In genomic region chr1:64366821-64367220, GRCh38 we compare ENCODE assay signal across 23 cellular contexts.
"Had no signal": no experiment of that assay in that cellular context is flagged by ENCODE, and none has a peak within 500 bp of the region (broad histone marks: within the 10 kb centered on the region; RNA-seq: fewer than 3 reads in every experiment).

No MANE protein-coding gene starts in this region.

- H3K27me3 Mint-ChIP-seq: activated CD8-positive, alpha-beta memory T cell treated with anti-CD3 and anti-CD28 coated beads, Interleukin-2, amount 10 ng/mL, durations not matched to agents 7 days and 5 days; activated naive CD8-positive, alpha-beta T cell treated with anti-CD3 and anti-CD28 coated beads for 36 hours; activated naive CD8-positive, alpha-beta T cell treated with anti-CD3 and anti-CD28 coated beads, Interleukin-2, amount 50 U/mL, for 24 hours had no signal

- H3K9me3 ChIP-seq: adrenal gland, body of pancreas had no signal

- H3K36me3 Mint-ChIP-seq: activated CD4-positive, alpha-beta memory T cell treated with anti-CD3 and anti-CD28 coated beads for 36 hours; activated CD8-positive, alpha-beta memory T cell treated with anti-CD3 and anti-CD28 coated beads, Interleukin-2, amount 10 ng/mL, durations not matched to agents 7 days and 5 days; activated naive CD8-positive, alpha-beta T cell treated with anti-CD3 and anti-CD28 coated beads for 36 hours had no signal

- H3K27ac ChIP-seq: adrenal gland, body of pancreas, epithelial cell of prostate had no signal

- H3K4me3 Mint-ChIP-seq: activated CD4-positive, alpha-beta memory T cell treated with anti-CD3 and anti-CD28 coated beads for 36 hours; activated CD4-positive, alpha-beta T cell treated with anti-CD3 and anti-CD28 coated beads for 36 hours; activated CD4-positive, alpha-beta T cell treated with anti-CD3 and anti-CD28 coated beads, Interleukin-2, amount 10 ng/mL, durations not matched to agents 24 days and 14 days; activated CD8-positive, alpha-beta memory T cell treated with anti-CD3 and anti-CD28 coated beads, Interleukin-2, amount 10 ng/mL, durations not matched to agents 7 days and 5 days; activated CD8-positive, alpha-beta T cell treated with anti-CD3 and anti-CD28 coated beads, Interleukin-2, amount 10 ng/mL, durations not matched to agents 7 days and 5 days; activated naive CD8-positive, alpha-beta T cell treated with anti-CD3 and anti-CD28 coated beads for 36 hours; activated naive CD8-positive, alpha-beta T cell treated with anti-CD3 and anti-CD28 coated beads, Interleukin-2, amount 50 U/mL, for 24 hours; activated T-cell treated with anti-CD3 and anti-CD28 coated beads, Interleukin-2, amount 50 U/mL, for 24 hours had no signal

- H3K4me3 ChIP-seq: adrenal gland, body of pancreas had no signal

- ATAC-seq: activated CD4-positive, alpha-beta T cell treated with anti-CD3 and anti-CD28 coated beads for 36 hours; activated CD8-positive, alpha-beta memory T cell treated with anti-CD3 and anti-CD28 coated beads, Interleukin-2, amount 10 ng/mL, durations not matched to agents 7 days and 5 days; activated CD8-positive, alpha-beta T cell treated with anti-CD3 and anti-CD28 coated beads, Interleukin-2, amount 10 ng/mL, durations not matched to agents 7 days and 5 days; activated naive CD8-positive, alpha-beta T cell treated with anti-CD3 and anti-CD28 coated beads, Interleukin-2, amount 50 U/mL, for 24 hours; body of pancreas had no signal

- H3K9me3 Mint-ChIP-seq: activated CD4-positive, alpha-beta memory T cell treated with anti-CD3 and anti-CD28 coated beads for 36 hours; activated CD4-positive, alpha-beta T cell treated with anti-CD3 and anti-CD28 coated beads, Interleukin-2, amount 10 ng/mL, durations not matched to agents 24 days and 14 days; activated naive CD8-positive, alpha-beta T cell treated with anti-CD3 and anti-CD28 coated beads for 36 hours; activated naive CD8-positive, alpha-beta T cell treated with anti-CD3 and anti-CD28 coated beads, Interleukin-2, amount 50 U/mL, for 24 hours; activated T-cell treated with anti-CD3 and anti-CD28 coated beads, Interleukin-2, amount 50 U/mL, for 24 hours had no signal

- H3K36me3 ChIP-seq: adrenal gland had no signal

- H3K4me1 Mint-ChIP-seq: activated CD4-positive, alpha-beta T cell treated with anti-CD3 and anti-CD28 coated beads for 36 hours; activated CD4-positive, alpha-beta T cell treated with anti-CD3 and anti-CD28 coated beads, Interleukin-2, amount 10 ng/mL, durations not matched to agents 24 days and 14 days; activated CD8-positive, alpha-beta memory T cell treated with anti-CD3 and anti-CD28 coated beads, Interleukin-2, amount 10 ng/mL, durations not matched to agents 7 days and 5 days; activated naive CD8-positive, alpha-beta T cell treated with anti-CD3 and anti-CD28 coated beads for 36 hours; activated naive CD8-positive, alpha-beta T cell treated with anti-CD3 and anti-CD28 coated beads, Interleukin-2, amount 50 U/mL, for 24 hours had no signal

- H3K27me3 ChIP-seq: adrenal gland, body of pancreas had no signal

- H3K4me1 ChIP-seq: adrenal gland, body of pancreas had no signal

- DNase-seq: activated CD4-positive, alpha-beta memory T cell treated with anti-CD3 and anti-CD28 coated beads for 36 hours; activated CD4-positive, alpha-beta T cell treated with anti-CD3 and anti-CD28 coated beads for 36 hours; activated CD4-positive, alpha-beta T cell treated with anti-CD3 and anti-CD28 coated beads, Interleukin-2, amount 10 ng/mL, durations not matched to agents 24 days and 14 days; activated CD4-positive, CD25-positive, alpha-beta regulatory T cell; activated CD4-positive, CD25-positive, alpha-beta regulatory T cell treated with anti-CD3 and anti-CD28 coated beads, Interleukin-2, amount 50 U/mL, for 72 hours; activated CD8-positive, alpha-beta memory T cell treated with anti-CD3 and anti-CD28 coated beads, Interleukin-2, amount 10 ng/mL, durations not matched to agents 7 days and 5 days; activated CD8-positive, alpha-beta memory T cell treated with anti-CD3 and anti-CD28 coated beads, Interleukin-2, amount 50 U/mL, for 4 hours; activated CD8-positive, alpha-beta T cell treated with anti-CD3 and anti-CD28 coated beads, Interleukin-2, amount 10 ng/mL, durations not matched to agents 7 days and 5 days; activated gamma-delta T cell; activated naive CD4-positive, alpha-beta T cell treated with anti-CD3 and anti-CD28 coated beads, Interleukin-2, amount 50 U/mL, for 16 hours; activated naive CD4-positive, alpha-beta T cell treated with Interleukin-2 at 50 U/mL for 16 hours; activated naive CD8-positive, alpha-beta T cell treated with anti-CD3 and anti-CD28 coated beads for 36 hours; activated naive CD8-positive, alpha-beta T cell treated with anti-CD3 and anti-CD28 coated beads, Interleukin-2, amount 50 U/mL, for 24 hours; activated T-cell treated with anti-CD3 and anti-CD28 coated beads, Interleukin-2, amount 50 U/mL, for 24 hours; adrenal gland; amygdala; aorta; body of pancreas; caudate nucleus; effector CD8-positive, alpha-beta T cell; foreskin fibroblast; head of caudate nucleus had no signal
